In genomic region chr10:74024600-74024999, GRCh38 we compare ENCODE assay signal across 1 cellular context.
TF ChIP-seq lines count a peak whose summit lies in the region.

No MANE protein-coding gene starts in this region.

TF ChIP-seq in GM23338, 12 proteins besides CTCF, POLR2A, EP300 and RAD21 (continued from another document):
- TF ChIP-seq, protein P1, sequence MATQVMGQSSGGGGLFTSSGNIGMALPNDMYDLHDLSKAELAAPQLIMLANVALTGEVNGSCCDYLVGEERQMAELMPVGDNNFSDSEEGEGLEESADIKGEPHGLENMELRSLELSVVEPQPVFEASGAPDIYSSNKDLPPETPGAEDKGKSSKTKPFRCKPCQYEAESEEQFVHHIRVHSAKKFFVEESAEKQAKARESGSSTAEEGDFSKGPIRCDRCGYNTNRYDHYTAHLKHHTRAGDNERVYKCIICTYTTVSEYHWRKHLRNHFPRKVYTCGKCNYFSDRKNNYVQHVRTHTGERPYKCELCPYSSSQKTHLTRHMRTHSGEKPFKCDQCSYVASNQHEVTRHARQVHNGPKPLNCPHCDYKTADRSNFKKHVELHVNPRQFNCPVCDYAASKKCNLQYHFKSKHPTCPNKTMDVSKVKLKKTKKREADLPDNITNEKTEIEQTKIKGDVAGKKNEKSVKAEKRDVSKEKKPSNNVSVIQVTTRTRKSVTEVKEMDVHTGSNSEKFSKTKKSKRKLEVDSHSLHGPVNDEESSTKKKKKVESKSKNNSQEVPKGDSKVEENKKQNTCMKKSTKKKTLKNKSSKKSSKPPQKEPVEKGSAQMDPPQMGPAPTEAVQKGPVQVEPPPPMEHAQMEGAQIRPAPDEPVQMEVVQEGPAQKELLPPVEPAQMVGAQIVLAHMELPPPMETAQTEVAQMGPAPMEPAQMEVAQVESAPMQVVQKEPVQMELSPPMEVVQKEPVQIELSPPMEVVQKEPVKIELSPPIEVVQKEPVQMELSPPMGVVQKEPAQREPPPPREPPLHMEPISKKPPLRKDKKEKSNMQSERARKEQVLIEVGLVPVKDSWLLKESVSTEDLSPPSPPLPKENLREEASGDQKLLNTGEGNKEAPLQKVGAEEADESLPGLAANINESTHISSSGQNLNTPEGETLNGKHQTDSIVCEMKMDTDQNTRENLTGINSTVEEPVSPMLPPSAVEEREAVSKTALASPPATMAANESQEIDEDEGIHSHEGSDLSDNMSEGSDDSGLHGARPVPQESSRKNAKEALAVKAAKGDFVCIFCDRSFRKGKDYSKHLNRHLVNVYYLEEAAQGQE (IDR thresholded peaks at IDR 0.05; ENCODE audit: unreplicated experiment), result no peak
- TF ChIP-seq ZNF331 (CRISPR knock-in tag; IDR thresholded peaks at IDR 0.05; ENCODE audit: low read depth) (no peak), CREB1 (CRISPR knock-in tag; IDR thresholded peaks at IDR 0.05; ENCODE audit: low read depth) (no peak), ETS1 (IDR thresholded peaks at IDR 0.05) (no peak), NANOG (IDR thresholded peaks at IDR 0.05; ENCODE audit: borderline replicate concordance) (no peak)
